ENCODE assay signal across 8 cellular contexts in the genomic region with DNA sequence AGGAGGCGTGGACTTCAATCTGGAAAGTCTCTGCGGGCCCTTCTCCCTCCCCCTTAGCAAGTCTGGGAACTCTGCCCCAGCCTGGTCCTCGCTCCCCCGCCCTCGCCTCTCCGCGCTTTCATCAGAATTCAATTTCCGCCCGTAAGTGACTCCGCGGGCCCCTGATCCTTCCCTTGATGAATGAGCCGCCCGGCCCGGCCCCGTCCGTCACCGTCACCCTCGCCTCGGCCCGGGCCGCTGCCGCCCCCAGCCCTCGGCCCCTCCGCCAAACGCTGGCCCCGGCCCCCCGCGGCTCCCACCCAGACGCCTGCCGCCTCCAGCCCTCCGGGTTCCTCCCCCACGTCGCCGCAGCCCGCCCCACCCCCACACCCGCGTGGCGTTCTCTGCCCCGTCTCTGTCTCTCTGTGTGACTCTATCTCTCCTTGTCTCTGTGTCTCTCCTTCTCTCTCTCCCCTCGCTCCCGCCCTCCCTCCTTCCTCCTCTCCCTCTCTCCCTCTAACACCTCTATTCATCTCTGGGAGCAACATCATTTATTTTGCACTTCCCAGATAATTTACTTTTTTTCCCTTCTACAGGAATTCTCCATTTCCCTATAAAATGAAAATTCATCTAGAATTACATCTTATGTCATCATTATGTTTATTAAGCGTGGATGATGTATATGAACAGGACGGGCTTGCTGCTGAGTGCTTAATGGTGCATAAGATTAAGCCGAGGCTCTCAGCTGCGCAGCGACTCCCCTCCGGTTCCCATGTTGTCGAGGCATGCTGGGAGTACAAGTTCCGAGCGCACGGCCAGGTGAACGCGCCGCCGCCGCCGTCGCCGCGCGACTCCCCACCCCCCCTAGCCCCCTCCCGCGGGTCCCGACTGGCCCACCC.
DNase-seq lines count a peak whose midpoint lies in the region; ATAC-seq and TF ChIP-seq lines count a peak whose summit lies in the region.

No MANE protein-coding gene starts in this region.

- H3K36me3 Mint-ChIP-seq in activated naive CD8-positive, alpha-beta T cell treated with anti-CD3 and anti-CD28 coated beads, Interleukin-2, amount 50 U/mL, for 24 hours (ENCODE audit: low read depth): peaks cover 2% of the 10 kb centered on the region
- H3K36me3 Mint-ChIP-seq in nephron progenitor cell (ENCODE audit: low read depth): peaks cover 11% of the 10 kb centered on the region

- H3K9me3 Mint-ChIP-seq in activated naive CD8-positive, alpha-beta T cell treated with anti-CD3 and anti-CD28 coated beads, Interleukin-2, amount 50 U/mL, for 24 hours: no peaks in the 10 kb centered on the region
- peaks cover 7% of the 10 kb centered on the region for H3K9me3 Mint-ChIP-seq in nephron progenitor cell

- ATAC-seq in activated naive CD8-positive, alpha-beta T cell treated with anti-CD3 and anti-CD28 coated beads, Interleukin-2, amount 50 U/mL, for 24 hours: peak; percentile 30
- no peak for ATAC-seq in GM19463 (IDR thresholded peaks at IDR 0.05; ENCODE audit: unreplicated experiment)

- H3K4me1 Mint-ChIP-seq in activated naive CD8-positive, alpha-beta T cell treated with anti-CD3 and anti-CD28 coated beads, Interleukin-2, amount 50 U/mL, for 24 hours: peaks cover 30% of the 10 kb centered on the region
- peaks cover 69% of the 10 kb centered on the region for H3K4me1 Mint-ChIP-seq in nephron progenitor cell

- peaks cover 64% of the 10 kb centered on the region for H3K27me3 Mint-ChIP-seq in activated naive CD8-positive, alpha-beta T cell treated with anti-CD3 and anti-CD28 coated beads, Interleukin-2, amount 50 U/mL, for 24 hours
- H3K27me3 Mint-ChIP-seq in nephron progenitor cell (ENCODE audit: low read depth, poor library complexity): peaks cover 42% of the 10 kb centered on the region

- no peak for TF ChIP-seq CTCF in nephron progenitor cell (IDR thresholded peaks at IDR 0.05)

- H3K4me3 Mint-ChIP-seq in activated naive CD8-positive, alpha-beta T cell treated with anti-CD3 and anti-CD28 coated beads, Interleukin-2, amount 50 U/mL, for 24 hours: peak overlapping the region; percentile 73
- peak overlapping the region; percentile 74 for H3K4me3 Mint-ChIP-seq in nephron progenitor cell

- DNase-seq in COLO668 (lab: John Stamatoyannopoulos, UW; ENCODE audit: unreplicated experiment) (peak; percentile 14), NCI-H1694 (lab: John Stamatoyannopoulos, UW) (peak; percentile 19), nephron progenitor cell (peak; percentile 83), NCI-H1048 (lab: John Stamatoyannopoulos, UW) (no peak), AG08396 (ENCODE audit: low spot score) (no peak), SIG-M5 treated with dmso at 0.1 percent for 504 hours (lab: John Stamatoyannopoulos, UW; ENCODE audit: unreplicated experiment) (no peak)
- peak; percentile 49 for DNase-seq in activated naive CD8-positive, alpha-beta T cell treated with anti-CD3 and anti-CD28 coated beads, Interleukin-2, amount 50 U/mL, for 24 hours

- peak overlapping the region; percentile 54 for H3K27ac Mint-ChIP-seq in activated naive CD8-positive, alpha-beta T cell treated with anti-CD3 and anti-CD28 coated beads, Interleukin-2, amount 50 U/mL, for 24 hours
- H3K27ac Mint-ChIP-seq in nephron progenitor cell: peak overlapping the region; percentile 86

Comparison
In these comparisons a context has a peak if more than half of its experiments do, and no peak if none do; other contexts are left out.
1. DNase-seq: peak in COLO668 (single experiment), NCI-H1694 (single experiment), activated naive CD8-positive, alpha-beta T cell treated with anti-CD3 and anti-CD28 coated beads, Interleukin-2, amount 50 U/mL, for 24 hours (single experiment) and nephron progenitor cell (single experiment); none in NCI-H1048 (single experiment), AG08396 (single experiment) and SIG-M5 treated with dmso at 0.1 percent for 504 hours (single experiment).